Comparison of ENCODE assay signal across 11 cellular contexts in the genomic region with DNA sequence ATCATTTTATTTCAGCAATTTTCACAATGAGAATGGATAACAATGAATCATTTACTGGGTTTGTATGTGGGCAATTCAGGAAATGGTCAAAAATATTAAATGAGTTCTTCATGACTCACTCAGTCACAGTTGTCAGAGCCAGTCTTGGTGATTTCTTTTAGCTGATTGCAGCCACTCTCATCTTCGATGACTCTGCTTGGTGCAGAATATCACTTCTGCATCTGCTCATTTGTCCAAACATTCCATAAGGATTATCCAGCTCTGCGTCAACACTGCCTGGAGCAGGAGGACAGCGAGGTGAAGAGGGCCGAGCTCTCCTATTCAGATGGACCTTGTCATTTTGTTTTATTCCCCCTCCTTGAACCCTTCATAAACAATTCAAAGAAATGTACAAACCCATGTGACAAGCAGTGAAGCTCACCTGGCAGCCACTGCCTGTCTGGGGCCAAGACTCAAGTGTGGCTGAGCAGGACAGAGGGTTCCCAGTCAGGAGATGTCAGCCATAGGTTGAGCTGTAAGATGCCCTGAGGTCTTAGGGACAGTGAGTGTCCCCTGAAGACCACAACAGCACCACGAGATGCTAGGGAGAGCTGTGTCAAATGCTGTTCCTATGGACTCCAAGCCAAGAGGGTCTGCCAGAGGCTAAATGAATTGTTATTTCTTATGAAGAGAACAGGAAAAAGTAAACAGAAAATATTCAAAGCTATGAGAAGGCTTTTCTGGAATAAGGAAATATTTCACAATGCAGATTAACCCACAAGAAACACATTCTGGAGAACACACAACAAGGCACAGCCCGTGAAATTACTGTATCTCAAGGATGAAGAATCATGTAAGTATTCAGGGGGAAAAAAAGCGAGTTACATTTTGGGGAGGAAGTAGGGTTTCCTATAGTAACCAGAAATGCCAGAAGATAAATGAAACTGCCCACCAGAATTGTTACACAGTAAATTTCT. TPM values are rescaled to one million over a fixed set of nuclear protein-coding genes. Genes with fewer than 3 reads are reported as not detected.
DNase-seq lines count a peak whose midpoint lies in the region; ATAC-seq and TF ChIP-seq lines count a peak whose summit lies in the region.
"Had no signal": no experiment of that assay in that cellular context is flagged by ENCODE, and none has a peak within 500 bp of the region (broad histone marks: within the 10 kb centered on the region; RNA-seq: fewer than 3 reads in every experiment).

No MANE protein-coding gene starts in this region.

- ATAC-seq in left colon: peak; percentile 28
- no peak for ATAC-seq in HG03175 (IDR thresholded peaks at IDR 0.05; ENCODE audit: unreplicated experiment)
- ATAC-seq in GM19452 (IDR thresholded peaks at IDR 0.05; ENCODE audit: unreplicated experiment): no peak
- no peak for ATAC-seq in GM18858 (IDR thresholded peaks at IDR 0.05; ENCODE audit: unreplicated experiment)

- TF ChIP-seq CTCF in astrocyte of the spinal cord (IDR thresholded peaks at IDR 0.05; ENCODE audit: low read depth, low read length): no peak

- in situ Hi-C loops in astrocyte of the spinal cord (cut with HindIII; ENCODE audit: low sequenced_read_pairs): no loop called here

- H3K4me3 ChIP-seq in astrocyte of the spinal cord (ENCODE audit: low read depth, low read length): no peak overlapping the region

- intact Hi-C loops in left colon (cut with DNase I, micrococcal nuclease) (no loop called here), head of caudate nucleus (cut with DNase I) (no loop called here)

- peak; percentile 81 for DNase-seq in AG20443 (ENCODE audit: low spot score)
- peak; percentile 40 for DNase-seq in HuH-7.5 (ENCODE audit: low spot score)
- peak; percentile 50 for DNase-seq in astrocyte of the spinal cord (ENCODE audit: low read depth, low spot score)
- no peak for DNase-seq in left colon
- DNase-seq in head of caudate nucleus: no peak
- DNase-seq: activated effector memory CD4-positive, alpha-beta T cell treated with Interleukin-2 at 50 U/mL for 16 hours; cortex of kidney; NCI-H524 had no signal

RNA-seq across cellular contexts. Expression of a gene that starts 33.1 kb away (rescaled TPM):
- 10 to 100 TPM; 66.8 to 85.6 TPM for total RNA-seq in left colon

Comparison
In these comparisons a context has a peak if more than half of its experiments do, and no peak if none do; other contexts are left out.
1. DNase-seq: peak in AG20443 (single experiment), HuH-7.5 (single experiment) and astrocyte of the spinal cord (single experiment); none in left colon (0 of 2) and head of caudate nucleus (0 of 42).